19 cellular contexts compared by ENCODE assay signal in genomic region chr16:6644916-6645315, GRCh38.
DNase-seq lines count a peak whose midpoint lies in the region; FAIRE-seq and TF ChIP-seq lines count a peak whose summit lies in the region.
"Had no signal": no experiment of that assay in that cellular context is flagged by ENCODE, and none has a peak within 500 bp of the region (broad histone marks: within the 10 kb centered on the region; RNA-seq: fewer than 3 reads in every experiment).

No MANE protein-coding gene starts in this region.

- H3K27ac Mint-ChIP-seq in glutamatergic neuron (ENCODE audit: unreplicated experiment), result peak overlapping the region; percentile 50
- H3K27ac Mint-ChIP-seq in activated CD4-positive, alpha-beta T cell treated with anti-CD3 and anti-CD28 coated beads, Interleukin-2, amount 10 ng/mL, durations not matched to agents 24 days and 14 days, result no peak overlapping the region
- H3K27ac Mint-ChIP-seq: B cell; CD8-positive, alpha-beta T cell; GM23338 had no signal

- DNase-seq in NCI-H82 (lab: John Stamatoyannopoulos, UW) (peak; percentile 67), WERI-Rb-1 (peak; percentile 21), glutamatergic neuron (no peak), urothelium cell line (ENCODE audit: low spot score) (no peak)
- DNase-seq in activated CD4-positive, alpha-beta T cell treated with anti-CD3 and anti-CD28 coated beads, Interleukin-2, amount 10 ng/mL, durations not matched to agents 24 days and 14 days, result no peak
- no peak for DNase-seq in activated CD4-positive, CD25-positive, alpha-beta regulatory T cell (lab: John Stamatoyannopoulos, UW)
- DNase-seq: Caco-2; CD4-positive, CD25-positive, alpha-beta regulatory T cell; CD8-positive, alpha-beta T cell; DMS153; DND-41; GDM1; H9 had no signal

- H3K9me3 Mint-ChIP-seq in glutamatergic neuron (ENCODE audit: unreplicated experiment), result peaks cover 5% of the 10 kb centered on the region
- H3K9me3 Mint-ChIP-seq in activated CD4-positive, alpha-beta T cell treated with anti-CD3 and anti-CD28 coated beads, Interleukin-2, amount 10 ng/mL, durations not matched to agents 24 days and 14 days, result no peaks in the 10 kb centered on the region
- H3K9me3 Mint-ChIP-seq: CD4-positive, CD25-positive, alpha-beta regulatory T cell; CD8-positive, alpha-beta T cell; GM23338; H9 had no signal

- intact Hi-C loops in activated CD4-positive, alpha-beta T cell treated with anti-CD3 and anti-CD28 coated beads, Interleukin-2, amount 10 ng/mL, durations not matched to agents 24 days and 14 days (cut with micrococcal nuclease), result loop anchor here (5.0 kb wide), 1 partner anchor 1408 kb away; no protein-coding TSS in a partner anchor

- H3K36me3 Mint-ChIP-seq in glutamatergic neuron (ENCODE audit: unreplicated experiment), result no peaks in the 10 kb centered on the region
- no peaks in the 10 kb centered on the region for H3K36me3 Mint-ChIP-seq in activated CD4-positive, alpha-beta T cell treated with anti-CD3 and anti-CD28 coated beads, Interleukin-2, amount 10 ng/mL, durations not matched to agents 24 days and 14 days (ENCODE audit: low read depth)
- H3K36me3 Mint-ChIP-seq: CD4-positive, CD25-positive, alpha-beta regulatory T cell; CD8-positive, alpha-beta T cell had no signal

- TF ChIP-seq CTCF in WERI-Rb-1 (IDR thresholded peaks at IDR 0.05; ENCODE audit: low read depth, low read length) (no peak), glutamatergic neuron (IDR thresholded peaks at IDR 0.05; ENCODE audit: partially characterized antibody, unreplicated experiment) (no peak)

- no peak overlapping the region; the same call in none of the 2 replicates for H3K4me3 ChIP-seq in WERI-Rb-1 (ENCODE audit: low read depth, low read length)
- H3K4me3 ChIP-seq: BLaER1, GM12878, GM23338 had no signal

- H3K36me3 ChIP-seq in WERI-Rb-1, result no peaks in the 10 kb centered on the region
- H3K36me3 ChIP-seq: BLaER1 had no signal

- no peak for FAIRE-seq in urothelium cell line (lab: Jason Lieb, UNC)
- FAIRE-seq: GM12878, GM19239 had no signal

- H3K27me3 Mint-ChIP-seq in glutamatergic neuron (ENCODE audit: unreplicated experiment), result no peaks in the 10 kb centered on the region
- peaks cover 6% of the 10 kb centered on the region for H3K27me3 Mint-ChIP-seq in activated CD4-positive, alpha-beta T cell treated with anti-CD3 and anti-CD28 coated beads, Interleukin-2, amount 10 ng/mL, durations not matched to agents 24 days and 14 days
- H3K27me3 Mint-ChIP-seq: CD4-positive, CD25-positive, alpha-beta regulatory T cell had no signal

- H3K27ac ChIP-seq in WERI-Rb-1, result no peak overlapping the region
- H3K27ac ChIP-seq: BLaER1, C4-2B had no signal

- H3K4me1 Mint-ChIP-seq in glutamatergic neuron (ENCODE audit: low read depth, unreplicated experiment), result peaks cover 10% of the 10 kb centered on the region
- H3K4me1 Mint-ChIP-seq in activated CD4-positive, alpha-beta T cell treated with anti-CD3 and anti-CD28 coated beads, Interleukin-2, amount 10 ng/mL, durations not matched to agents 24 days and 14 days, result peaks cover 4% of the 10 kb centered on the region

- no peaks in the 10 kb centered on the region for H3K27me3 ChIP-seq in WERI-Rb-1 (ENCODE audit: insufficient read depth, low read depth, severe bottlenecking)

- H3K9me3 ChIP-seq in WERI-Rb-1 (ENCODE audit: severe bottlenecking), result no peaks in the 10 kb centered on the region
- H3K9me3 ChIP-seq: BLaER1, Caco-2 had no signal

- H3K4me3 Mint-ChIP-seq in glutamatergic neuron (ENCODE audit: unreplicated experiment), result peak overlapping the region; percentile 17
- H3K4me3 Mint-ChIP-seq in activated CD4-positive, alpha-beta T cell treated with anti-CD3 and anti-CD28 coated beads, Interleukin-2, amount 10 ng/mL, durations not matched to agents 24 days and 14 days, result no peak overlapping the region
- H3K4me3 Mint-ChIP-seq: B cell; CD4-positive, CD25-positive, alpha-beta regulatory T cell; CD8-positive, alpha-beta T cell; GM23338; H9 had no signal

Comparison
In these comparisons a context has a peak if more than half of its experiments do, and no peak if none do; other contexts are left out.
1. DNase-seq: peak in NCI-H82 (single experiment) and WERI-Rb-1 (single experiment); none in glutamatergic neuron (single experiment), urothelium cell line (single experiment), activated CD4-positive, alpha-beta T cell treated with anti-CD3 and anti-CD28 coated beads, Interleukin-2, amount 10 ng/mL, durations not matched to agents 24 days and 14 days (single experiment) and activated CD4-positive, CD25-positive, alpha-beta regulatory T cell (0 of 4).